10 cellular contexts compared by ENCODE assay signal in genomic region chr17:43645765-43646481, GRCh38. TPM values are rescaled to one million over a fixed set of nuclear protein-coding genes. Genes with fewer than 3 reads are reported as not detected.
A peak's percentile ranks its signal among the peaks of the same experiment; 100 is the strongest.
DNase-seq lines count a peak whose midpoint lies in the region; TF ChIP-seq lines count a peak whose summit lies in the region.
"Had no signal": no experiment of that assay in that cellular context is flagged by ENCODE, and none has a peak within 500 bp of the region (broad histone marks: within the 10 kb centered on the region; RNA-seq: fewer than 3 reads in every experiment).

No MANE protein-coding gene starts in this region.

- H3K27ac Mint-ChIP-seq in type B pancreatic cell (no peak overlapping the region), osteocyte (ENCODE audit: unreplicated experiment) (no peak overlapping the region)

- DNase-seq in DMS53 (lab: John Stamatoyannopoulos, UW) (peak; percentile 52), DMS53 treated with DMSO at 0.1 percent for 48 hours (lab: John Stamatoyannopoulos, UW; ENCODE audit: unreplicated experiment) (no peak), coronary artery (ENCODE audit: low spot score) (no peak), left kidney (ENCODE audit: low read depth, low spot score) (peak; percentile 75), stromal cell of bone marrow (ENCODE audit: low read depth) (peak; percentile 31), GM19238 (ENCODE audit: insufficient read length, low spot score) (no peak), type B pancreatic cell (ENCODE audit: extremely low spot score, unreplicated experiment) (no peak), osteocyte (ENCODE audit: extremely low spot score, unreplicated experiment) (no peak)

- H3K9me3 Mint-ChIP-seq in type B pancreatic cell = no peaks in the 10 kb centered on the region
- no peaks in the 10 kb centered on the region for H3K9me3 Mint-ChIP-seq in osteocyte (ENCODE audit: unreplicated experiment)

- no peak for TF ChIP-seq CTCF in coronary artery (IDR thresholded peaks at IDR 0.05)
- no peak for TF ChIP-seq CTCF in type B pancreatic cell (conservative IDR thresholded peaks at IDR 0.05)
- no peak for TF ChIP-seq CTCF in osteocyte (IDR thresholded peaks at IDR 0.05)

- H3K36me3 Mint-ChIP-seq in type B pancreatic cell = no peaks in the 10 kb centered on the region
- H3K36me3 Mint-ChIP-seq in osteocyte (ENCODE audit: unreplicated experiment) = no peaks in the 10 kb centered on the region

- H3K27ac ChIP-seq in coronary artery = peak overlapping the region; percentile 51 to 83
- H3K27ac ChIP-seq: A549 had no signal

- H3K4me1 Mint-ChIP-seq in type B pancreatic cell (ENCODE audit: unreplicated experiment) = peaks cover 28% of the 10 kb centered on the region
- H3K4me1 Mint-ChIP-seq in osteocyte (ENCODE audit: unreplicated experiment) = no peaks in the 10 kb centered on the region

- H3K27me3 Mint-ChIP-seq in type B pancreatic cell (no peaks in the 10 kb centered on the region), osteocyte (ENCODE audit: unreplicated experiment) (peaks cover 2% of the 10 kb centered on the region)

- no peak overlapping the region for H3K4me3 Mint-ChIP-seq in type B pancreatic cell
- H3K4me3 Mint-ChIP-seq in osteocyte (ENCODE audit: unreplicated experiment) = no peak overlapping the region

- H3K4me3 ChIP-seq in coronary artery = peak overlapping the region; percentile 72
- H3K4me3 ChIP-seq: A549 had no signal

RNA-seq across cellular contexts. Expression of gene MEOX1, which starts 15.8 kb away (rescaled TPM):
- 5.7 and 17.2 TPM in 2 replicates for total RNA-seq in type B pancreatic cell (ENCODE audit: low replicate concordance)
- not detected in 2 replicates for total RNA-seq in osteocyte
- total RNA-seq: renal cortical epithelial cell had no signal

Comparison
In these comparisons a context has a peak if more than half of its experiments do, and no peak if none do; other contexts are left out.
1. DNase-seq: peak in DMS53 (single experiment), left kidney (single experiment) and stromal cell of bone marrow (single experiment); none in DMS53 treated with DMSO at 0.1 percent for 48 hours (single experiment), coronary artery (single experiment), GM19238 (single experiment), type B pancreatic cell (single experiment) and osteocyte (single experiment).